3 cellular contexts compared by ENCODE assay signal in genomic region chr1:85321237-85321964, GRCh38.
A peak's percentile ranks its signal among the peaks of the same experiment; 100 is the strongest.
TF ChIP-seq lines count a peak whose summit lies in the region.

No MANE protein-coding gene starts in this region.

TF ChIP-seq in SK-N-SH, 30 proteins besides CTCF, POLR2A, EP300 and RAD21:
- TF ChIP-seq TCF12 (IDR thresholded peaks at IDR 0.05) (0 out of 2 replicates have a peak, but pooled peaks have one; percentile 14), USF2 (IDR thresholded peaks at IDR 0.05; ENCODE audit: borderline replicate concordance, low read depth, low read length) (no peak)

TF ChIP-seq in SK-N-SH treated with all-trans-retinoic acid at 6 μM for 48 hours, 23 proteins besides CTCF, POLR2A, EP300 and RAD21:
- no peak for TF ChIP-seq ZNF8 (CRISPR knock-in tag; IDR thresholded peaks at IDR 0.05)
- no peak for TF ChIP-seq ZC3H10 (CRISPR knock-in tag; IDR thresholded peaks at IDR 0.05)
- TF ChIP-seq SNAI2 (CRISPR knock-in tag; IDR thresholded peaks at IDR 0.05): no peak
- no peak for TF ChIP-seq ISL1 (CRISPR knock-in tag; IDR thresholded peaks at IDR 0.05)
- TF ChIP-seq ZFP3 (CRISPR knock-in tag; IDR thresholded peaks at IDR 0.05): no peak
- no peak for TF ChIP-seq PATZ1 (CRISPR knock-in tag; IDR thresholded peaks at IDR 0.05; ENCODE audit: borderline replicate concordance)
- no peak for TF ChIP-seq ESRRG (CRISPR knock-in tag; IDR thresholded peaks at IDR 0.05)
- TF ChIP-seq ZNF565 (CRISPR knock-in tag; conservative IDR thresholded peaks at IDR 0.05; ENCODE audit: low read depth): no peak
- TF ChIP-seq BACH2 (CRISPR knock-in tag; IDR thresholded peaks at IDR 0.05; ENCODE audit: borderline replicate concordance): no peak
- TF ChIP-seq RARB (CRISPR knock-in tag; IDR thresholded peaks at IDR 0.05): no peak
- TF ChIP-seq GLIS3 (CRISPR knock-in tag; IDR thresholded peaks at IDR 0.05): no peak
- no peak for TF ChIP-seq TSHZ2 (CRISPR knock-in tag; IDR thresholded peaks at IDR 0.05)

TF ChIP-seq in HepG2, 621 proteins besides CTCF, POLR2A, EP300 and RAD21:
- TF ChIP-seq TRIM24 (CRISPR knock-in tag; IDR thresholded peaks at IDR 0.05) (no peak), CREM (IDR thresholded peaks at IDR 0.05) (no peak), CREM (CRISPR knock-in tag; IDR thresholded peaks at IDR 0.05) (no peak), ZNF460 (CRISPR knock-in tag; IDR thresholded peaks at IDR 0.05; ENCODE audit: borderline replicate concordance) (no peak), PRDM15 (CRISPR knock-in tag; IDR thresholded peaks at IDR 0.05) (no peak), ZNF850 (CRISPR knock-in tag; conservative IDR thresholded peaks at IDR 0.05) (no peak), NONO (IDR thresholded peaks at IDR 0.05) (no peak), NONO (CRISPR knock-in tag; conservative IDR thresholded peaks at IDR 0.05) (no peak), LBX2 (CRISPR knock-in tag; IDR thresholded peaks at IDR 0.05; ENCODE audit: borderline replicate concordance) (no peak), HHEX (CRISPR knock-in tag; IDR thresholded peaks at IDR 0.05) (no peak), CCAR2 (optimal IDR thresholded peaks at IDR 0.05; ENCODE audit: low read depth, low read length) (no peak), ZNF768 (CRISPR knock-in tag; IDR thresholded peaks at IDR 0.05) (no peak), NRL (CRISPR knock-in tag; IDR thresholded peaks at IDR 0.05; ENCODE audit: borderline replicate concordance) (no peak), NR2F1 (CRISPR knock-in tag; IDR thresholded peaks at IDR 0.05) (no peak), HMG20B (CRISPR knock-in tag; conservative IDR thresholded peaks at IDR 0.05) (no peak), KDM5B (CRISPR knock-in tag; IDR thresholded peaks at IDR 0.05; ENCODE audit: borderline replicate concordance) (no peak), SAFB2 (CRISPR knock-in tag; IDR thresholded peaks at IDR 0.05; ENCODE audit: borderline replicate concordance, low read depth) (no peak), ZNF720 (CRISPR knock-in tag; IDR thresholded peaks at IDR 0.05) (no peak), SETDB1 (CRISPR knock-in tag; IDR thresholded peaks at IDR 0.05; ENCODE audit: borderline replicate concordance) (no peak), SRSF4 (IDR thresholded peaks at IDR 0.05; ENCODE audit: low read depth, low read length, poor library complexity, severe bottlenecking) (no peak), NCOA5 (CRISPR knock-in tag; IDR thresholded peaks at IDR 0.05) (no peak), MIXL1 (CRISPR knock-in tag; IDR thresholded peaks at IDR 0.05) (no peak)
TF ChIP-seq in HepG2: peak in this region for 0.
